In the genomic region with DNA sequence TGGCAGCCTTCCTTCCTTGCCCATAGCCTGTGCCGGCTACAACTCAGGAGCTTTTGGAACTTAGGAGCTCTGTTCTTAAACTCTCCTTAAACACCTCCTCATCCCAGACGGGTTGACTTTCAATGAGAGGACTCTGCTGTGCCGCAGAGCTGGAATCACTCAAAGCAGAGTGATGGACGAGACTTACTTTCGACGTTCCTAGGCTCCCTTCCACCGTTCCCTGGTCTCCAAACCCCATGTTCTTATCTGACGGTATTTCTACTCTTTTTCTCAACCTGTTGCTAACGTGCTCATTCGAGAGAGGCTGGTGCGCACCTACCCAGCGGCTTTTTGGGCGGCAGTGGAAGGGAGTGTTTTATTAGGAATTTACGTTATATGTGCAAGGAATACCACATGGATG, we compare ENCODE assay signal across 1 cellular context.
TF ChIP-seq lines count a peak whose summit lies in the region.

No MANE protein-coding gene starts in this region.

TF ChIP-seq in GM23338, 12 proteins besides CTCF, POLR2A, EP300 and RAD21 (continued from another document):
- TF ChIP-seq, protein P1, sequence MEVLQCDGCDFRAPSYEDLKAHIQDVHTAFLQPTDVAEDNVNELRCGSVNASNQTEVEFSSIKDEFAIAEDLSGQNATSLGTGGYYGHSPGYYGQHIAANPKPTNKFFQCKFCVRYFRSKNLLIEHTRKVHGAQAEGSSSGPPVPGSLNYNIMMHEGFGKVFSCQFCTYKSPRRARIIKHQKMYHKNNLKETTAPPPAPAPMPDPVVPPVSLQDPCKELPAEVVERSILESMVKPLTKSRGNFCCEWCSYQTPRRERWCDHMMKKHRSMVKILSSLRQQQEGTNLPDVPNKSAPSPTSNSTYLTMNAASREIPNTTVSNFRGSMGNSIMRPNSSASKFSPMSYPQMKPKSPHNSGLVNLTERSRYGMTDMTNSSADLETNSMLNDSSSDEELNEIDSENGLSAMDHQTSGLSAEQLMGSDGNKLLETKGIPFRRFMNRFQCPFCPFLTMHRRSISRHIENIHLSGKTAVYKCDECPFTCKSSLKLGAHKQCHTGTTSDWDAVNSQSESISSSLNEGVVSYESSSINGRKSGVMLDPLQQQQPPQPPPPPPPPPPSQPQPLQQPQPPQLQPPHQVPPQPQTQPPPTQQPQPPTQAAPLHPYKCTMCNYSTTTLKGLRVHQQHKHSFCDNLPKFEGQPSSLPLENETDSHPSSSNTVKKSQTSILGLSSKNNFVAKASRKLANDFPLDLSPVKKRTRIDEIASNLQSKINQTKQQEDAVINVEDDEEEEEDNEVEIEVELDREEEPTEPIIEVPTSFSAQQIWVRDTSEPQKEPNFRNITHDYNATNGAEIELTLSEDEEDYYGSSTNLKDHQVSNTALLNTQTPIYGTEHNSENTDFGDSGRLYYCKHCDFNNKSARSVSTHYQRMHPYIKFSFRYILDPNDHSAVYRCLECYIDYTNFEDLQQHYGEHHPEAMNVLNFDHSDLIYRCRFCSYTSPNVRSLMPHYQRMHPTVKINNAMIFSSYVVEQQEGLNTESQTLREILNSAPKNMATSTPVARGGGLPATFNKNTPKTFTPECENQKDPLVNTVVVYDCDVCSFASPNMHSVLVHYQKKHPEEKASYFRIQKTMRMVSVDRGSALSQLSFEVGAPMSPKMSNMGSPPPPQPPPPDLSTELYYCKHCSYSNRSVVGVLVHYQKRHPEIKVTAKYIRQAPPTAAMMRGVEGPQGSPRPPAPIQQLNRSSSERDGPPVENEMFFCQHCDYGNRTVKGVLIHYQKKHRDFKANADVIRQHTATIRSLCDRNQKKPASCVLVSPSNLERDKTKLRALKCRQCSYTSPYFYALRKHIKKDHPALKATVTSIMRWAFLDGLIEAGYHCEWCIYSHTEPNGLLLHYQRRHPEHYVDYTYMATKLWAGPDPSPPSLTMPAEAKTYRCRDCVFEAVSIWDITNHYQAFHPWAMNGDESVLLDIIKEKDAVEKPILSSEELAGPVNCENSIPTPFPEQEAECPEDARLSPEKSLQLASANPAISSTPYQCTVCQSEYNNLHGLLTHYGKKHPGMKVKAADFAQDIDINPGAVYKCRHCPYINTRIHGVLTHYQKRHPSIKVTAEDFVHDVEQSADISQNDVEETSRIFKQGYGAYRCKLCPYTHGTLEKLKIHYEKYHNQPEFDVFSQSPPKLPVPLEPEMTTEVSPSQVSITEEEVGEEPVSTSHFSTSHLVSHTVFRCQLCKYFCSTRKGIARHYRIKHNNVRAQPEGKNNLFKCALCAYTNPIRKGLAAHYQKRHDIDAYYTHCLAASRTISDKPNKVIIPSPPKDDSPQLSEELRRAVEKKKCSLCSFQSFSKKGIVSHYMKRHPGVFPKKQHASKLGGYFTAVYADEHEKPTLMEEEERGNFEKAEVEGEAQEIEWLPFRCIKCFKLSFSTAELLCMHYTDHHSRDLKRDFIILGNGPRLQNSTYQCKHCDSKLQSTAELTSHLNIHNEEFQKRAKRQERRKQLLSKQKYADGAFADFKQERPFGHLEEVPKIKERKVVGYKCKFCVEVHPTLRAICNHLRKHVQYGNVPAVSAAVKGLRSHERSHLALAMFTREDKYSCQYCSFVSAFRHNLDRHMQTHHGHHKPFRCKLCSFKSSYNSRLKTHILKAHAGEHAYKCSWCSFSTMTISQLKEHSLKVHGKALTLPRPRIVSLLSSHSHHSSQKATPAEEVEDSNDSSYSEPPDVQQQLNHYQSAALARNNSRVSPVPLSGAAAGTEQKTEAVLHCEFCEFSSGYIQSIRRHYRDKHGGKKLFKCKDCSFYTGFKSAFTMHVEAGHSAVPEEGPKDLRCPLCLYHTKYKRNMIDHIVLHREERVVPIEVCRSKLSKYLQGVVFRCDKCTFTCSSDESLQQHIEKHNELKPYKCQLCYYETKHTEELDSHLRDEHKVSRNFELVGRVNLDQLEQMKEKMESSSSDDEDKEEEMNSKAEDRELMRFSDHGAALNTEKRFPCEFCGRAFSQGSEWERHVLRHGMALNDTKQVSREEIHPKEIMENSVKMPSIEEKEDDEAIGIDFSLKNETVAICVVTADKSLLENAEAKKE (CRISPR knock-in tag; IDR thresholded peaks at IDR 0.05) = no peak
- TF ChIP-seq CREB1 (CRISPR knock-in tag; IDR thresholded peaks at IDR 0.05; ENCODE audit: low read depth) (no peak), STAT1 (IDR thresholded peaks at IDR 0.05; ENCODE audit: unreplicated experiment) (no peak), ZNF114 (CRISPR knock-in tag; IDR thresholded peaks at IDR 0.05) (no peak), EZH2 (IDR thresholded peaks at IDR 0.05; ENCODE audit: low read depth, unreplicated experiment) (no peak), EZH2phosphoT487 (IDR thresholded peaks at IDR 0.05; ENCODE audit: unreplicated experiment) (no peak), JUNB (IDR thresholded peaks at IDR 0.05; ENCODE audit: unreplicated experiment) (no peak), ZNF331 (CRISPR knock-in tag; IDR thresholded peaks at IDR 0.05; ENCODE audit: low read depth) (no peak)
